Comparison of ENCODE assay signal across 8 cellular contexts in genomic region chr14:54870154-54871090, GRCh38. TPM values are rescaled to one million over a fixed set of nuclear protein-coding genes. Genes with fewer than 3 reads are reported as not detected.
DNase-seq lines count a peak whose midpoint lies in the region; FAIRE-seq and TF ChIP-seq lines count a peak whose summit lies in the region.
"Not testable (repeated sequence)": the region's sequence is repeated elsewhere in the genome, so short reads cannot be mapped to it uniquely, and the experiment has no call there.

No MANE protein-coding gene starts in this region.

- H3K4me1 ChIP-seq in H1 (replicated peaks in 1 of 4; ENCODE audit: control insufficient read depth in 3 of 4, insufficient read depth in 4 of 4, low read length in 3 of 4); iPS-20b (ENCODE audit: insufficient read depth, low read length); suprapubic skin: not testable (repeated sequence)

- H3K79me1 ChIP-seq in H1 (ENCODE audit: low read depth, low read length) = not testable (repeated sequence)

- peak overlapping the region; percentile 24 for H3K4me3 Mint-ChIP-seq in T-helper 2 cell treated with Interferon-gamma antibody and Interleukin-4, amounts not matched to agents 5 μg/mL and 100 μg/mL, for 36 hours
- H3K4me3 Mint-ChIP-seq in activated naive CD8-positive, alpha-beta T cell = peak overlapping the region; percentile 70
- peak overlapping the region; percentile 98 for H3K4me3 Mint-ChIP-seq in neural crest cell

- TF ChIP-seq CTCF in H1 (IDR thresholded peaks at IDR 0.05; ENCODE audit: control extremely low read depth in 1 of 3, insufficient read depth in 1 of 3, low read depth in 1 of 3, low read length in 3 of 3); neural crest cell (conservative IDR thresholded peaks at IDR 0.05); suprapubic skin (IDR thresholded peaks at IDR 0.05): not testable (repeated sequence)

- not testable (repeated sequence) for H3K4ac ChIP-seq in H1 (replicated peaks; ENCODE audit: insufficient read length, low read depth, low read length)

- not testable (repeated sequence) for H2BK120ac ChIP-seq in H1 (replicated peaks; ENCODE audit: low read depth, low read length)

- not testable (repeated sequence) for TF ChIP-seq RAD21 in H1 (IDR thresholded peaks at IDR 0.05 in 1 of 2, conservative IDR thresholded peaks at IDR 0.05 in 1 of 2; ENCODE audit: low read depth in 2 of 2, low read length in 2 of 2)

- H3K36me3 Mint-ChIP-seq in T-helper 2 cell treated with Interferon-gamma antibody and Interleukin-4, amounts not matched to agents 5 μg/mL and 100 μg/mL, for 36 hours (ENCODE audit: low read depth); activated naive CD8-positive, alpha-beta T cell: not testable (repeated sequence)
- peaks cover 15% of the 10 kb centered on the region for H3K36me3 Mint-ChIP-seq in neural crest cell (ENCODE audit: low read depth)

- not testable (repeated sequence) for H3K56ac ChIP-seq in H1 (replicated peaks; ENCODE audit: insufficient read length, low read depth, low read length)

- peaks cover 26% of the 10 kb centered on the region for H3K4me1 Mint-ChIP-seq in T-helper 2 cell treated with Interferon-gamma antibody and Interleukin-4, amounts not matched to agents 5 μg/mL and 100 μg/mL, for 36 hours (ENCODE audit: low read depth)
- peaks cover 46% of the 10 kb centered on the region for H3K4me1 Mint-ChIP-seq in activated naive CD8-positive, alpha-beta T cell (ENCODE audit: low read depth)
- H3K4me1 Mint-ChIP-seq in neural crest cell = peaks cover 25% of the 10 kb centered on the region

- H3K27me3 Mint-ChIP-seq in T-helper 2 cell treated with Interferon-gamma antibody and Interleukin-4, amounts not matched to agents 5 μg/mL and 100 μg/mL, for 36 hours (ENCODE audit: low read depth); activated naive CD8-positive, alpha-beta T cell; neural crest cell (ENCODE audit: low read depth): not testable (repeated sequence)

- H3K27ac ChIP-seq in H1 (ENCODE audit: low read depth, low read length) (peak overlapping the region; percentile 81), suprapubic skin (peak overlapping the region; percentile 43)
- not testable (repeated sequence) for H3K27ac ChIP-seq in iPS-20b (ENCODE audit: low read length)

- H3K36me3 ChIP-seq in H1 (ENCODE audit: control insufficient read depth in 2 of 4, insufficient read depth in 4 of 4, low read length in 3 of 4); iPS-20b (ENCODE audit: insufficient read depth, low read depth, low read length); suprapubic skin: not testable (repeated sequence)

- TF ChIP-seq POLR2A in H1 (IDR thresholded peaks at IDR 0.05; ENCODE audit: control extremely low read depth in 1 of 2, low read depth in 2 of 2, low read length in 2 of 2) = peak in 1 of 2 experiments; percentile 54; a peak in 2 of 3 replicates
- TF ChIP-seq POLR2A in suprapubic skin (IDR thresholded peaks at IDR 0.05) = not testable (repeated sequence)

- H3K4me3 ChIP-seq in H1 (ENCODE audit: extremely low read depth in 1 of 4, insufficient read depth in 2 of 4, low read depth in 3 of 4, low read length in 4 of 4) (peak overlapping the region; percentile 48 to 62 (median 52)), iPS-20b (ENCODE audit: low read length) (peak overlapping the region; percentile 74), suprapubic skin (peak overlapping the region; percentile 48)

- not testable (repeated sequence) for H3K23ac ChIP-seq in H1 (ENCODE audit: insufficient read length)

- not testable (repeated sequence) for H4K20me1 ChIP-seq in H1 (replicated peaks in 1 of 2; ENCODE audit: control insufficient read depth in 1 of 2, insufficient read depth in 2 of 2, low read length in 2 of 2)

- not testable (repeated sequence) for H2AK5ac ChIP-seq in H1 (ENCODE audit: low read depth, low read length)

- H2BK12ac ChIP-seq in H1 (ENCODE audit: low read depth, low read length) = peak overlapping the region; percentile 81; the same call in 1 of the 2 replicates

- H3K14ac ChIP-seq in H1 (ENCODE audit: insufficient read length) = not testable (repeated sequence)

- 0 out of 2 replicates have a peak overlapping the region, but pooled peaks have one; percentile 81 for H2AFZ ChIP-seq in H1 (ENCODE audit: low read length)

- not testable (repeated sequence) for H3K18ac ChIP-seq in H1 (ENCODE audit: extremely low read depth, low read length)

- not testable (repeated sequence) for H3K9me3 ChIP-seq in H1 (ENCODE audit: insufficient read depth in 2 of 2, low read depth in 1 of 2, low read length in 1 of 2); iPS-20b (ENCODE audit: insufficient read depth, low read depth, low read length); suprapubic skin

- 33% methylated on average over 26 of the region's 27 CpGs; no CpG with 5 or more reads in 1 of the 2 experiments for WGBS in H1 (ENCODE audit: extremely low coverage in 1 of 2, insufficient coverage in 1 of 2, insufficient read length in 1 of 2, insufficient replicate concordance in 2 of 2, low coverage in 1 of 2, low lambda C conversion rate in 2 of 2, missing lambda C conversion rate in 1 of 2), 2 experiments
- WGBS in suprapubic skin = 36% methylated on average over 27 of the region's 27 CpGs

- H4K8ac ChIP-seq in H1 (ENCODE audit: extremely low read depth, insufficient read depth, low read length) = peak overlapping the region; percentile 72; the same call in 1 of the 2 replicates

- POLR2A ChIA-PET in H1 (lab: Charles Lee; ENCODE audit: partially characterized antibody) = interaction anchor here (0.6 to 1.4 kb wide), 6 partner anchors 11 to 361 kb away, joined by 3 to 6 read pairs (median 4); partner anchors contain the start of gene GCH1

- not testable (repeated sequence) for H3K27me3 ChIP-seq in H1 (replicated peaks in 1 of 4; ENCODE audit: control insufficient read depth in 3 of 4, extremely low read depth in 1 of 4, insufficient read depth in 3 of 4, low read length in 3 of 4); iPS-20b (ENCODE audit: insufficient read depth, low read length); suprapubic skin

- H3K4me2 ChIP-seq in H1 (ENCODE audit: insufficient read depth in 1 of 2, low read depth in 2 of 2, low read length in 2 of 2) = peak overlapping the region; percentile 72 to 80

- not testable (repeated sequence) for H2BK15ac ChIP-seq in H1 (ENCODE audit: low read length)

- H3K9me3 Mint-ChIP-seq in T-helper 2 cell treated with Interferon-gamma antibody and Interleukin-4, amounts not matched to agents 5 μg/mL and 100 μg/mL, for 36 hours; activated naive CD8-positive, alpha-beta T cell (ENCODE audit: low read depth); neural crest cell: not testable (repeated sequence)

- peak; percentile 2 for DNase-seq in CMK (ENCODE audit: low read depth)
- DNase-seq in NCI-H187 (lab: John Stamatoyannopoulos, UW) = peak; percentile 37 to 48
- DNase-seq in T-helper 2 cell treated with Interferon-gamma antibody and Interleukin-4, amounts not matched to agents 5 μg/mL and 100 μg/mL, for 36 hours (ENCODE audit: low spot score); suprapubic skin (ENCODE audit: low spot score in 2 of 2): not testable (repeated sequence)
- peak; percentile 10 to 78 for DNase-seq in H1 (ENCODE audit: low read depth in 1 of 2, low spot score in 2 of 2)
- DNase-seq in neural crest cell (ENCODE audit: low read depth, low spot score) = peak; percentile 40

- H3K27ac Mint-ChIP-seq in T-helper 2 cell treated with Interferon-gamma antibody and Interleukin-4, amounts not matched to agents 5 μg/mL and 100 μg/mL, for 36 hours = not testable (repeated sequence)
- peak overlapping the region; percentile 16 for H3K27ac Mint-ChIP-seq in activated naive CD8-positive, alpha-beta T cell
- H3K27ac Mint-ChIP-seq in neural crest cell (ENCODE audit: unreplicated experiment) = peak overlapping the region; percentile 99

- TF ChIP-seq EP300 in H1 (IDR thresholded peaks at IDR 0.05; ENCODE audit: borderline replicate concordance in 1 of 2, low read depth in 2 of 2, low read length in 2 of 2); suprapubic skin (IDR thresholded peaks at IDR 0.05): not testable (repeated sequence)

- not testable (repeated sequence) for H3K23me2 ChIP-seq in H1 (ENCODE audit: low read depth, low read length)

- not testable (repeated sequence) for H4K91ac ChIP-seq in H1 (replicated peaks; ENCODE audit: insufficient read length, low read length)

- FAIRE-seq in H1 (lab: Jason Lieb, UNC) = not testable (repeated sequence)

- H4K5ac ChIP-seq in H1 (ENCODE audit: insufficient read length, low read depth, low read length) = not testable (repeated sequence)

- CTCF ChIA-PET in H1 (lab: Charles Lee; ENCODE audit: partially characterized antibody) = interaction anchor here (1.0 to 1.6 kb wide), 3 partner anchors 14 to 33 kb away, joined by 3 to 4 read pairs (median 3); partner anchors contain the start of gene GCH1

- not testable (repeated sequence) for H3K79me2 ChIP-seq in H1 (ENCODE audit: control insufficient read depth in 1 of 2, insufficient read depth in 2 of 2, low read length in 2 of 2)

- not testable (repeated sequence) for H2BK20ac ChIP-seq in H1 (ENCODE audit: low read length)

- H3K9ac ChIP-seq in H1 (replicated peaks in 1 of 4; ENCODE audit: extremely low read depth in 1 of 4, low read depth in 3 of 4, low read length in 3 of 4) (peak overlapping the region in 3 of 4 experiments; percentile 56 to 70 (median 67); a peak in 6 of 7 replicates), iPS-20b (ENCODE audit: low read depth, low read length) (peak overlapping the region; percentile 83; the same call in 1 of the 2 replicates)

- peak overlapping the region; percentile 69 for H2BK5ac ChIP-seq in H1 (ENCODE audit: low read depth, low read length)

TF ChIP-seq in H1, 55 proteins besides CTCF, POLR2A, EP300 and RAD21:
- TF ChIP-seq YY1 (IDR thresholded peaks at IDR 0.05; ENCODE audit: low read depth, low read length) (peak; percentile 89), TAF1 (IDR thresholded peaks at IDR 0.05; ENCODE audit: low read depth, low read length) (peak; percentile 62; the same call in 1 of the 2 replicates)
TF ChIP-seq in H1: peak in this region for 2; not testable (repeated sequence) for 53.

RNA-seq across cellular contexts. Expression of gene GCH1, which starts 32.2 kb away (rescaled TPM):
- total RNA-seq in H1 (2021; fragmentation: NEBNext Ultra II Directional; extraction: Animal tissue kit (Norgen Biotek cat#: 25700)) = 7.9 and 8.1 TPM in 2 replicates
- polyA plus RNA-seq in H1 (2011; rRNA removed) = 4.2 and 7.3 TPM in 2 replicates
- 8.8 TPM for polyA plus RNA-seq in H1 (2011; cell fraction: cytosol; rRNA removed)
- 2.1 TPM for polyA plus RNA-seq in H1 (2011; cell fraction: nucleus; rRNA removed)
- polyA plus RNA-seq in H1 (2012, experiment 1 of 2) = 4.1 to 6.1 TPM (median 4.7 TPM) in 4 replicates
- polyA plus RNA-seq in H1 (2012, experiment 2 of 2) = 1.2 TPM
- polyA plus RNA-seq in H1 (2013, experiment 1 of 2) = 4.5 TPM
- polyA plus RNA-seq in H1 (2013, experiment 2 of 2) = 4.5 TPM
- polyA minus RNA-seq in H1 (2011; rRNA and poly(A)+ RNA removed) = 3.7 and 6.2 TPM in 2 replicates
- polyA minus RNA-seq in H1 (2011; cell fraction: cytosol; rRNA and poly(A)+ RNA removed) = 4.1 TPM
- polyA minus RNA-seq in H1 (2011; cell fraction: nucleus; rRNA and poly(A)+ RNA removed) = 7.9 TPM
- total RNA-seq in neural crest cell = 3.8 and 4.3 TPM in 2 replicates
- total RNA-seq in suprapubic skin = 10 to 100 TPM in 3 of 4 donors, 1 to 10 TPM in 1; 9.5 to 14.3 (median 12.1) TPM

Comparison
In these comparisons a context has a peak if more than half of its experiments do, and no peak if none do; other contexts are left out.
1. H3K4me3 Mint-ChIP-seq: peak in every context shown above with its lines; median percentile 98 in neural crest cell; 70 in activated naive CD8-positive, alpha-beta T cell; 24 in T-helper 2 cell treated with Interferon-gamma antibody and Interleukin-4, amounts not matched to agents 5 μg/mL and 100 μg/mL, for 36 hours.